In the genomic region with DNA sequence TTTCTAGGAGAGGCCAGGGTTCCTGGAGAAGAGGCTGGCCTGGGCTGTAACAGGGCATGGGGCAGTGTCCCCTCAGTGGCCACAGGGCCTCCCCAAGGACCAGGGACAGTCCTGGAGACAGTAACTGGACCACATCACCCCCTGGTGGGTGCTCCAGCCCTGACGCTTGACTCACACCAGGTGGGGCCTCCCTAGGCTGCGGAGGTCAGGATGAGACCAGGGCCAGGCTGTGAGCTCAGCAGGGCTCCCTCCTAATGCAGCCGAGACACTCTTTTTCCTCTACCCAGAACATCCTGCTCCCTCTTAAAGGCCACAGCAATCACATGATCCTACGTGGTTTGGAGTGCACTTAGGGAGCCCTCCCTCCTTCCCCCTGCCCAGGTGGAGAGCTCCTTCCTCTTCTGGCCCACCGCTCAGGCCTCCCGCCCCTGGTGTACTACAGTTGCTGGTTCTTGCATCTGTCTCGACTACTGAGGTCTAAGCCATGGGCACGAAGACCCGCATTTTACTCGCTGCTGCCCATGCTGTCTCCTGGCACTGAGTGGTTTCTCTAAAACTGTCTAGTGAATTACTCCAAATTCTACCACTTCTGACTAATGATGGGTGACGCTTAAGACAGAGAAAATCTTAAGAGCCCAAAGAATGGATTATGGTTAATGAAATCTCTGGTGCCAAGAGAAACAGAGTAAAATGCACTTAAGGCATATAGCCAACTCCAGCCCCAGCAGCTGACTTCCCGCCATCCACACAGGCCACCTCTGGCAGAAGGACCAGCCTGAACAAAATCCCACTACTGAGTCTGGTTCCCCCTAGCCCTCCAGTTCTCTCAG, we compare ENCODE assay signal across 12 cellular contexts.
DNase-seq lines count a peak whose midpoint lies in the region; ATAC-seq and TF ChIP-seq lines count a peak whose summit lies in the region.
"Had no signal": no experiment of that assay in that cellular context is flagged by ENCODE, and none has a peak within 500 bp of the region (broad histone marks: within the 10 kb centered on the region; RNA-seq: fewer than 3 reads in every experiment).

No MANE protein-coding gene starts in this region.

- H3K4me1 ChIP-seq in foreskin keratinocyte: no peaks in the 10 kb centered on the region

- DNase-seq in ELF-1 (ENCODE audit: low read depth, low spot score) (peak; percentile 32), islet precursor cell (peak; percentile 80), NCI-H146 treated with DMSO at 0.1 percent for 48 hours (lab: John Stamatoyannopoulos, UW; ENCODE audit: unreplicated experiment) (no peak), foreskin keratinocyte (no peak)
- DNase-seq: DMS53, left colon, naive B cell, NCI-H1417 treated with DMSO at 0.1 percent for 48 hours had no signal

- ATAC-seq in foreskin keratinocyte: no peak
- ATAC-seq in GM21515 (IDR thresholded peaks at IDR 0.05; ENCODE audit: unreplicated experiment): no peak
- ATAC-seq: body of pancreas, left colon had no signal

- H3K27ac ChIP-seq in C4-2B (no peak overlapping the region), VCaP (no peak overlapping the region), foreskin keratinocyte (no peak overlapping the region)
- H3K27ac ChIP-seq: body of pancreas had no signal

- TF ChIP-seq CTCF in C4-2B (conservative IDR thresholded peaks at IDR 0.05) (peak; percentile 17), VCaP (conservative IDR thresholded peaks at IDR 0.05) (peak; percentile 53), foreskin keratinocyte (conservative IDR thresholded peaks at IDR 0.05) (no peak)

- no peaks in the 10 kb centered on the region for H3K27me3 ChIP-seq in foreskin keratinocyte
- H3K27me3 ChIP-seq: body of pancreas had no signal

Comparison
In these comparisons a context has a peak if more than half of its experiments do, and no peak if none do; other contexts are left out.
1. DNase-seq: peak in ELF-1 (single experiment) and islet precursor cell (single experiment); none in NCI-H146 treated with DMSO at 0.1 percent for 48 hours (single experiment) and foreskin keratinocyte (0 of 2).